ENCODE assay signal across 1 cellular context in the genomic region with DNA sequence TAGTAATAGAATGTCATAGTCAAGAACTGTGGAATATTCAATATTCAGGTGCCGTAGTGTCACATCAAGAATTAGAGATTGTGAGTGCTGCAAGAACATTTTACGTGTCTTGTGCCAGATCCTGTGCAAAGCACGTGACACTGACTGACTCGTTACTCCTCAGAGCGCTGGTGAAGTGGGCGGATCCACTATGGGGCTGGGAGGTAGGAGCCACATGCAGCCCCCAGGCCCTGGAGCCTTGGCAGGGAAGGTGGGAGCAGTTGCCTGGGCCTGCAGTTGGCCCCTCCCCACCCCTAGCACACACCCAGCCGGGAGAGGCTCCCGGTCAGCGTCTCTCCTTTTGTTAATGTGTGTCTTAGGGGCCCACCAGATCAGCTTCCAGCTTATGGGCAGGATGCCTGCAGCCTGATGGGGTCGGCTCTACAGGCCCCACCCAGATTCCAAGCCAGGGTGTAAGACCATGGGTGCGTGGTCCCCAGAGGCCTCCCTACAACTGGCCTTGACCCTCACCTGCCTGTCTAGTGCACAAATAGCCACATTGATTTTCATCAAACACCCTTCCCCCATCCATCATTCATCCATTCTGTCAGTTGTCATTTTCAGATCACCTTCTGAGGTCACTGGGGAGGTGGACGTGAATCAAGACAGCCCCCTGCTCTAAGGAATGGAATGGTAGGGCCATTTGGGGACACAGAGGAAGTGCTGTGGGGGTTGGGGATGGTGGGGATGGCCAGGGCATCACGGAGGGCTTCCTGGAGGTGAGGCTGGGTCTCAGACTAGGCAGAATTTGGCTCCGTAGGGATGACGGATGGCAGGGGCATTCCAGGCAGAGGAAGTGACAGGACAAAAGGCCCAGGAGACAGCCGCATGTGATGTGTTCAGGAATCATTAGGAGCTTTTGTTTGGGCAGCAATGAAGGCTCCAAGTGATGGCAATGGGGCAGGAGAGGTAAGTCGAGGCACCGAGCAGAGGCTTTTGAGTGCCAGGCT.
TF ChIP-seq lines count a peak whose summit lies in the region.

No MANE protein-coding gene starts in this region.

TF ChIP-seq in GM23338, 12 proteins besides CTCF, POLR2A, EP300 and RAD21 (continued from another document):
- TF ChIP-seq, protein P1, sequence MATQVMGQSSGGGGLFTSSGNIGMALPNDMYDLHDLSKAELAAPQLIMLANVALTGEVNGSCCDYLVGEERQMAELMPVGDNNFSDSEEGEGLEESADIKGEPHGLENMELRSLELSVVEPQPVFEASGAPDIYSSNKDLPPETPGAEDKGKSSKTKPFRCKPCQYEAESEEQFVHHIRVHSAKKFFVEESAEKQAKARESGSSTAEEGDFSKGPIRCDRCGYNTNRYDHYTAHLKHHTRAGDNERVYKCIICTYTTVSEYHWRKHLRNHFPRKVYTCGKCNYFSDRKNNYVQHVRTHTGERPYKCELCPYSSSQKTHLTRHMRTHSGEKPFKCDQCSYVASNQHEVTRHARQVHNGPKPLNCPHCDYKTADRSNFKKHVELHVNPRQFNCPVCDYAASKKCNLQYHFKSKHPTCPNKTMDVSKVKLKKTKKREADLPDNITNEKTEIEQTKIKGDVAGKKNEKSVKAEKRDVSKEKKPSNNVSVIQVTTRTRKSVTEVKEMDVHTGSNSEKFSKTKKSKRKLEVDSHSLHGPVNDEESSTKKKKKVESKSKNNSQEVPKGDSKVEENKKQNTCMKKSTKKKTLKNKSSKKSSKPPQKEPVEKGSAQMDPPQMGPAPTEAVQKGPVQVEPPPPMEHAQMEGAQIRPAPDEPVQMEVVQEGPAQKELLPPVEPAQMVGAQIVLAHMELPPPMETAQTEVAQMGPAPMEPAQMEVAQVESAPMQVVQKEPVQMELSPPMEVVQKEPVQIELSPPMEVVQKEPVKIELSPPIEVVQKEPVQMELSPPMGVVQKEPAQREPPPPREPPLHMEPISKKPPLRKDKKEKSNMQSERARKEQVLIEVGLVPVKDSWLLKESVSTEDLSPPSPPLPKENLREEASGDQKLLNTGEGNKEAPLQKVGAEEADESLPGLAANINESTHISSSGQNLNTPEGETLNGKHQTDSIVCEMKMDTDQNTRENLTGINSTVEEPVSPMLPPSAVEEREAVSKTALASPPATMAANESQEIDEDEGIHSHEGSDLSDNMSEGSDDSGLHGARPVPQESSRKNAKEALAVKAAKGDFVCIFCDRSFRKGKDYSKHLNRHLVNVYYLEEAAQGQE (IDR thresholded peaks at IDR 0.05; ENCODE audit: unreplicated experiment): no peak
- TF ChIP-seq POLR2AphosphoS5 (IDR thresholded peaks at IDR 0.05; ENCODE audit: low read depth) (no peak), STAT1 (IDR thresholded peaks at IDR 0.05; ENCODE audit: unreplicated experiment) (no peak)
TF ChIP-seq in GM23338: peak in this region for 0.
